ENCODE assay signal across 8 cellular contexts in genomic region chr1:61724721-61725694, GRCh38. TPM values are rescaled to one million over a fixed set of nuclear protein-coding genes. Genes with fewer than 3 reads are reported as not detected.
A peak's percentile ranks its signal among the peaks of the same experiment; 100 is the strongest.
DNase-seq lines count a peak whose midpoint lies in the region; ATAC-seq and TF ChIP-seq lines count a peak whose summit lies in the region.

TM2D1 (minus strand) TSS chr1:61725141; CDS start chr1:61725120, 21 bp downstream.

- peak within 1 kb of the TSS; percentile 93 for H3K4me3 ChIP-seq in CD8-positive, alpha-beta T cell (ENCODE audit: low read depth, low read length)

- intact Hi-C loops in CD8-positive, alpha-beta T cell (cut with DNase I, micrococcal nuclease), result loop anchor here (1.0 to 10.0 kb wide), 9 partner anchors 17 to 1060 kb away; partner anchors contain the start of genes ATG4C (in 2 of the 2), PATJ (in 2 of the 2), USP1 (in 2 of the 2) and NFIA (in 1 of the 2)

- no peak for TF ChIP-seq CTCF in CD8-positive, alpha-beta T cell (IDR thresholded peaks at IDR 0.05)

- no peaks in the 10 kb centered on the region for H3K36me3 ChIP-seq in CD8-positive, alpha-beta T cell (ENCODE audit: insufficient read depth, low read length)

- POLR2A ChIA-PET in CD8-positive, alpha-beta T cell (lab: Charles Lee), result interaction anchor here (0.6 to 1.1 kb wide), 3 partner anchors 13 to 67 kb away, joined by 3 to 4 read pairs (median 4); no protein-coding TSS in a partner anchor
- POLR2A ChIA-PET in activated CD8-positive, alpha-beta memory T cell treated with anti-CD3 and anti-CD28 coated beads for 36 hours (lab: Charles Lee), result interaction anchor here (1.0 kb wide), 1 partner anchor 29 kb away, joined by 4 read pairs; no protein-coding TSS in a partner anchor

- H3K27ac Mint-ChIP-seq in CD8-positive, alpha-beta T cell, result peak within 1 kb of the TSS; percentile 96
- peak within 1 kb of the TSS; percentile 100 for H3K27ac Mint-ChIP-seq in effector memory CD8-positive, alpha-beta T cell
- H3K27ac Mint-ChIP-seq in memory B cell, result peak within 1 kb of the TSS; percentile 99

- H3K9me3 Mint-ChIP-seq in CD8-positive, alpha-beta T cell, result no peaks in the 10 kb centered on the region
- no peaks in the 10 kb centered on the region for H3K9me3 Mint-ChIP-seq in effector memory CD8-positive, alpha-beta T cell
- no peaks in the 10 kb centered on the region for H3K9me3 Mint-ChIP-seq in memory B cell

- H3K27ac ChIP-seq in CD8-positive, alpha-beta T cell (ENCODE audit: low read depth, low read length), result peak within 1 kb of the TSS; percentile 85

- no peaks in the 10 kb centered on the region for H3K27me3 ChIP-seq in CD8-positive, alpha-beta T cell (ENCODE audit: insufficient read depth, low read length)

- ATAC-seq in CD8-positive, alpha-beta T cell, result peak; percentile 91
- ATAC-seq in GM19467 (IDR thresholded peaks at IDR 0.05; ENCODE audit: unreplicated experiment), result peak; percentile 100
- ATAC-seq in effector memory CD8-positive, alpha-beta T cell (replicated peaks), result peak; percentile 97
- peak; percentile 99 for ATAC-seq in memory B cell (ENCODE audit: low read depth)

- no peaks in the 10 kb centered on the region for H3K9me3 ChIP-seq in CD8-positive, alpha-beta T cell (ENCODE audit: low read length)

- peak within 1 kb of the TSS; percentile 96 for H3K4me3 Mint-ChIP-seq in CD8-positive, alpha-beta T cell
- peak within 1 kb of the TSS; percentile 100 for H3K4me3 Mint-ChIP-seq in effector memory CD8-positive, alpha-beta T cell
- H3K4me3 Mint-ChIP-seq in memory B cell, result peak within 1 kb of the TSS; percentile 97

- H3K4me1 ChIP-seq in CD8-positive, alpha-beta T cell (ENCODE audit: insufficient read depth, low read length), result peaks cover 21% of the 10 kb centered on the region

- peaks cover 20% of the 10 kb centered on the region for H3K36me3 Mint-ChIP-seq in CD8-positive, alpha-beta T cell
- H3K36me3 Mint-ChIP-seq in effector memory CD8-positive, alpha-beta T cell (ENCODE audit: insufficient read depth), result peaks cover 27% of the 10 kb centered on the region
- peaks cover 3% of the 10 kb centered on the region for H3K36me3 Mint-ChIP-seq in memory B cell

- DNase-seq in CD8-positive, alpha-beta T cell, result peak; percentile 66 to 91 (median 82)
- DNase-seq in HS-27A (ENCODE audit: low read depth) (peak; percentile 77), NK-92 (lab: John Stamatoyannopoulos, UW; ENCODE audit: unreplicated experiment) (peak; percentile 30), memory B cell (ENCODE audit: low spot score in 2 of 2) (peak; percentile 77 to 80)
- DNase-seq in effector memory CD8-positive, alpha-beta T cell, result peak; percentile 78 to 81 (median 80)
- peak; percentile 69 for DNase-seq in stimulated activated CD8-positive, alpha-beta memory T cell treated with anti-CD3 and anti-CD28 coated beads, Interleukin-12 subunit alpha, Interleukin-12 subunit beta, amount 100 ng/mL, for 24 hours (ENCODE audit: extremely low read depth)

- H3K4me1 Mint-ChIP-seq in CD8-positive, alpha-beta T cell (ENCODE audit: low read depth), result peaks cover 34% of the 10 kb centered on the region
- H3K4me1 Mint-ChIP-seq in effector memory CD8-positive, alpha-beta T cell (ENCODE audit: low read depth in 2 of 2), result peaks cover 15 to 28% of the 10 kb centered on the region in 2 donors
- H3K4me1 Mint-ChIP-seq in memory B cell, result peaks cover 12% of the 10 kb centered on the region

- CTCF ChIA-PET in CD8-positive, alpha-beta T cell (lab: Charles Lee), result no interaction called here
- CTCF ChIA-PET in activated CD8-positive, alpha-beta memory T cell treated with anti-CD3 and anti-CD28 coated beads for 36 hours (lab: Charles Lee), result no interaction called here

- H3K27me3 Mint-ChIP-seq in CD8-positive, alpha-beta T cell (ENCODE audit: low read depth), result no peaks in the 10 kb centered on the region
- no peaks in the 10 kb centered on the region for H3K27me3 Mint-ChIP-seq in effector memory CD8-positive, alpha-beta T cell
- H3K27me3 Mint-ChIP-seq in memory B cell, result no peaks in the 10 kb centered on the region

RNA-seq across cellular contexts. Expression of gene TM2D1, which starts in this region (rescaled TPM):
- 10 to 100 TPM; 12.7 to 14.8 TPM for total RNA-seq in CD8-positive, alpha-beta T cell
- total RNA-seq in activated CD8-positive, alpha-beta memory T cell treated with anti-CD3 and anti-CD28 coated beads for 36 hours, result 10 to 100 TPM; 28.4 to 30.2 TPM

Comparison
In these comparisons a context has a peak if more than half of its experiments do, and no peak if none do; other contexts are left out.
1. Peak in every context shown above with its lines: DNase-seq, ATAC-seq, H3K4me3 ChIP-seq and H3K27ac ChIP-seq.
2. DNase-seq: peak in every context shown above with its lines; median percentile 82 in CD8-positive, alpha-beta T cell; 80 in effector memory CD8-positive, alpha-beta T cell; 78 in memory B cell; 77 in HS-27A; 69 in stimulated activated CD8-positive, alpha-beta memory T cell treated with anti-CD3 and anti-CD28 coated beads, Interleukin-12 subunit alpha, Interleukin-12 subunit beta, amount 100 ng/mL, for 24 hours; 30 in NK-92.